Comparison of ENCODE assay signal across 11 cellular contexts in the genomic region with DNA sequence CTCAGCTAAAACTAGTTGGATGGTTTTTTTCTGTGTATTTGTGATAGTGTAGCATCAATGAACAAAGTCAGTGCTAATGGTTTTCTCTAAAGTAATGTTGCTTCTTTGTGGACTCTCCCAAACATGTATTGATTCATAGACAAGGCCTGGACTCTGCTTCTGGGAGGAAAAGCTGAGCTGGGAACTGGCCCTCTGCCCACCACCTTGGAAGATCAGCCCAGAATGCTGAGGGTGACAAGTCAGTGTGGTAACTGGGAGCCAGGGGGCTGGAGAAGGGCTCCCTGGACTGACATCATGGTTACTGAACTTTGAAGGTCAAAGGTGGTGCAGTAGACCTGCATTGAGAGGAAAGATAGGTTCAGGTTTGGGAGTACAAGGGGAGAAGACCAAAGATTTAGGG. TPM values are rescaled to one million over a fixed set of nuclear protein-coding genes. Genes with fewer than 3 reads are reported as not detected.
DNase-seq lines count a peak whose midpoint lies in the region; ATAC-seq and TF ChIP-seq lines count a peak whose summit lies in the region.
"Had no signal": no experiment of that assay in that cellular context is flagged by ENCODE, and none has a peak within 500 bp of the region (broad histone marks: within the 10 kb centered on the region; RNA-seq: fewer than 3 reads in every experiment).

No MANE protein-coding gene starts in this region.

- no peak for TF ChIP-seq CTCF in CD4-positive, alpha-beta T cell (IDR thresholded peaks at IDR 0.05)
- TF ChIP-seq CTCF in sigmoid colon (IDR thresholded peaks at IDR 0.05) = no peak

- H3K4me1 ChIP-seq in sigmoid colon = peaks cover 0 to 41% (median 26%) of the 10 kb centered on the region in 4 donors

- peak overlapping the region; percentile 100 for H3K27ac Mint-ChIP-seq in CD4-positive, alpha-beta T cell
- H3K27ac Mint-ChIP-seq in T-helper 2 cell treated with Interferon-gamma antibody and Interleukin-4, amounts not matched to agents 5 μg/mL and 100 μg/mL, for 36 hours = no peak overlapping the region

- no peaks in the 10 kb centered on the region for H3K9me3 ChIP-seq in CD4-positive, alpha-beta T cell (ENCODE audit: control insufficient read depth, low read length)
- H3K9me3 ChIP-seq in sigmoid colon = no peaks in the 10 kb centered on the region
- H3K9me3 ChIP-seq: SJSA1 had no signal

- TF ChIP-seq EP300 in sigmoid colon (IDR thresholded peaks at IDR 0.05) = no peak

- H3K4me3 ChIP-seq in sigmoid colon = peak overlapping the region in 2 of 4 donors; percentile 85 to 89
- H3K4me3 ChIP-seq: SJSA1 had no signal

- peaks cover 0 to 3% (median 0%) of the 10 kb centered on the region in 4 donors for H3K36me3 ChIP-seq in sigmoid colon

- no peak overlapping the region for H3K27ac ChIP-seq in CD4-positive, alpha-beta T cell (ENCODE audit: low read depth, low read length)
- H3K27ac ChIP-seq in sigmoid colon (peak overlapping the region in 3 of 4 donors; percentile 15 to 92 (median 91)), caudate nucleus (ENCODE audit: low read depth, low read length) (no peak overlapping the region)
- H3K27ac ChIP-seq: SJSA1 had no signal

- no peak for ATAC-seq in CD4-positive, alpha-beta T cell (ENCODE audit: poor library complexity)

- POLR2A ChIA-PET in CD4-positive, alpha-beta T cell (lab: Charles Lee) = interaction anchor here (0.9 to 5.3 kb wide), 4 partner anchors 25 to 201 kb away, joined by 3 to 68 read pairs (median 3); partner anchors contain the start of gene TIMMDC1

- H3K27me3 ChIP-seq in CD4-positive, alpha-beta T cell (ENCODE audit: control insufficient read depth, insufficient read depth, low read length) = no peaks in the 10 kb centered on the region
- no peaks in the 10 kb centered on the region for H3K27me3 ChIP-seq in sigmoid colon
- H3K27me3 ChIP-seq: SJSA1 had no signal

- H3K36me3 Mint-ChIP-seq in CD4-positive, alpha-beta T cell (ENCODE audit: low read depth) = peaks cover 22% of the 10 kb centered on the region
- H3K36me3 Mint-ChIP-seq in T-helper 2 cell treated with Interferon-gamma antibody and Interleukin-4, amounts not matched to agents 5 μg/mL and 100 μg/mL, for 36 hours (ENCODE audit: low read depth) = no peaks in the 10 kb centered on the region

- no peaks in the 10 kb centered on the region for H3K9me3 Mint-ChIP-seq in CD4-positive, alpha-beta T cell
- H3K9me3 Mint-ChIP-seq in T-helper 2 cell treated with Interferon-gamma antibody and Interleukin-4, amounts not matched to agents 5 μg/mL and 100 μg/mL, for 36 hours = no peaks in the 10 kb centered on the region

- CTCF ChIA-PET in CD4-positive, alpha-beta T cell (lab: Charles Lee) = interaction anchor here (0.9 to 3.9 kb wide), 4 partner anchors 11 to 56 kb away, joined by 3 to 19 read pairs (median 7); partner anchors contain the start of gene B4GALT4

- intact Hi-C loops in CD4-positive, alpha-beta T cell (cut with DNase I, micrococcal nuclease) = loop anchor here (2.0 to 10.0 kb wide), 3 partner anchors 26 to 788 kb away; partner anchors contain the start of genes POGLUT1 (in 1 of the 2) and TMEM39A (in 1 of the 2)
- intact Hi-C loops in sigmoid colon (cut with DNase I) = no loop called here

- H3K4me3 Mint-ChIP-seq in CD4-positive, alpha-beta T cell = peak overlapping the region; percentile 84
- no peak overlapping the region for H3K4me3 Mint-ChIP-seq in T-helper 2 cell treated with Interferon-gamma antibody and Interleukin-4, amounts not matched to agents 5 μg/mL and 100 μg/mL, for 36 hours

- H3K27me3 Mint-ChIP-seq in CD4-positive, alpha-beta T cell = no peaks in the 10 kb centered on the region
- peaks cover 29% of the 10 kb centered on the region for H3K27me3 Mint-ChIP-seq in T-helper 2 cell treated with Interferon-gamma antibody and Interleukin-4, amounts not matched to agents 5 μg/mL and 100 μg/mL, for 36 hours (ENCODE audit: low read depth)

- H3K4me1 Mint-ChIP-seq in CD4-positive, alpha-beta T cell (ENCODE audit: low read depth) = peaks cover 70% of the 10 kb centered on the region
- H3K4me1 Mint-ChIP-seq in T-helper 2 cell treated with Interferon-gamma antibody and Interleukin-4, amounts not matched to agents 5 μg/mL and 100 μg/mL, for 36 hours (ENCODE audit: low read depth) = peaks cover 44% of the 10 kb centered on the region

- in situ Hi-C loops in KBM-7 (cut with MboI; ENCODE audit: low pct_unique_long_range_greater_than_20kb, low sequenced_read_pairs) = no loop called here

- DNase-seq in CD4-positive, alpha-beta T cell = no peak
- DNase-seq in RKO (ENCODE audit: low spot score) = peak; percentile 46
- DNase-seq in glomerular visceral epithelial cell (ENCODE audit: extremely low spot score) = peak; percentile 58
- no peak for DNase-seq in sigmoid colon
- no peak for DNase-seq in KBM-7
- DNase-seq in caudate nucleus (lab: John Stamatoyannopoulos, UW) = no peak
- DNase-seq in T-helper 2 cell treated with Interferon-gamma antibody and Interleukin-4, amounts not matched to agents 5 μg/mL and 100 μg/mL, for 36 hours (ENCODE audit: low spot score) = no peak
- DNase-seq in NCI-H510A (lab: John Stamatoyannopoulos, UW) = no peak
- DNase-seq: DMS 273 treated with DMSO at 0.1 percent for 48 hours, NCI-H2107 had no signal

- TF ChIP-seq POLR2A in sigmoid colon (IDR thresholded peaks at IDR 0.05) = no peak

RNA-seq across cellular contexts. Expression of gene ARHGAP31, which starts 3.0 kb away (rescaled TPM):
- total RNA-seq in CD4-positive, alpha-beta T cell = 1 to 10 TPM; 2.4 to 2.9 TPM
- total RNA-seq in sigmoid colon = 10 to 100 TPM; 11.0 to 18.0 (median 12.0) TPM
- 1 to 10 TPM; 3.5 to 5.4 (median 5.2) TPM for polyA plus RNA-seq in sigmoid colon

RNA-seq across cellular contexts. Expression of gene B4GALT4, which starts 56.5 kb away (rescaled TPM):
- 10 to 100 TPM; 26.2 to 29.5 TPM for total RNA-seq in CD4-positive, alpha-beta T cell
- 10 to 100 TPM; 12.1 to 15.8 (median 14.0) TPM for total RNA-seq in sigmoid colon
- 10 to 100 TPM; 31.5 to 45.6 (median 35.1) TPM for polyA plus RNA-seq in sigmoid colon

Comparison
In these comparisons a context has a peak if more than half of its experiments do, and no peak if none do; other contexts are left out.
1. DNase-seq: peak in RKO (single experiment) and glomerular visceral epithelial cell (single experiment); none in CD4-positive, alpha-beta T cell (0 of 10), sigmoid colon (single experiment), KBM-7 (single experiment), caudate nucleus (0 of 61), T-helper 2 cell treated with Interferon-gamma antibody and Interleukin-4, amounts not matched to agents 5 μg/mL and 100 μg/mL, for 36 hours (single experiment) and NCI-H510A (single experiment).
2. H3K27ac ChIP-seq: peak in sigmoid colon (3 of 4); none in CD4-positive, alpha-beta T cell (single experiment) and caudate nucleus (single experiment).